Comparison of ENCODE assay signal across 11 cellular contexts in the genomic region with DNA sequence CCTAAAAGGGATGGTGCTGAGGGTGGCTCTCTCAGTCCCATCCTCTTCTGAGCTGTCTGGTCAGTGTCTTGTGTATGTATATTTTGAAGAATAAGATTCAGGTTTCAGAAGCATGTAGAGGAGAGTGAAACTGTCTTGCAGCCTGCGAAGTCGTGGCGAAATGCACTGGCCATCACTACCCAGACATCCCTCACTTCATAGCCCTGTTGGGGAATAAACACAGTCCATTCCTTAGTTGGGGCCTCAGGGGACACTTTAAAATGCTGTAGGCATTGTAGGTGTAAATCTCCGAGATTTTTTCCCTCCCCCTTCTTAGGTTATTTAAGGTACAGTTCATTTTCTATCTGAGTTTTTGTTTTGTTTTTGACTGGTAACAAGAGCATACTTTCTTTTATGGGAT.
DNase-seq lines count a peak whose midpoint lies in the region; ATAC-seq, FAIRE-seq and TF ChIP-seq lines count a peak whose summit lies in the region.
"Had no signal": no experiment of that assay in that cellular context is flagged by ENCODE, and none has a peak within 500 bp of the region (broad histone marks: within the 10 kb centered on the region; RNA-seq: fewer than 3 reads in every experiment).

No MANE protein-coding gene starts in this region.

- peaks cover 45% of the 10 kb centered on the region for H3K36me3 ChIP-seq in left ventricle myocardium inferior
- H3K36me3 ChIP-seq in astrocyte (ENCODE audit: insufficient read depth, low read length), result peaks cover 55% of the 10 kb centered on the region
- H3K36me3 ChIP-seq in muscle layer of duodenum (ENCODE audit: control insufficient read depth in 1 of 2, insufficient read depth in 2 of 2, low read length in 2 of 2), result peaks cover 47 to 63% of the 10 kb centered on the region in 2 donors
- peaks cover 0 to 43% of the 10 kb centered on the region in 2 donors for H3K36me3 ChIP-seq in vagina
- H3K36me3 ChIP-seq: SJCRH30 had no signal

- H4K20me1 ChIP-seq in astrocyte (ENCODE audit: insufficient read depth, low read length), result peaks cover 33% of the 10 kb centered on the region

- peak overlapping the region; percentile 52 for H3K4me3 Mint-ChIP-seq in astrocyte (ENCODE audit: unreplicated experiment)

- no peak overlapping the region for H2AFZ ChIP-seq in astrocyte (ENCODE audit: low read depth, low read length)

- H3K4me3 ChIP-seq in left ventricle myocardium inferior (no peak overlapping the region), astrocyte (ENCODE audit: insufficient read depth, low read depth, low read length) (no peak overlapping the region), muscle layer of duodenum (ENCODE audit: low read depth in 1 of 2, low read length in 2 of 2) (no peak overlapping the region), vagina (no peak overlapping the region)
- H3K4me3 ChIP-seq: SJCRH30 had no signal

- DNase-seq in left ventricle myocardium inferior (no peak), cardiac septum (ENCODE audit: low spot score) (no peak), astrocyte (ENCODE audit: low read depth) (no peak), vagina (ENCODE audit: extremely low spot score in 2 of 2) (no peak), cerebellar cortex (ENCODE audit: low spot score) (no peak), DMS79 (lab: John Stamatoyannopoulos, UW) (no peak)
- DNase-seq: SJCRH30 had no signal

- peaks cover 40% of the 10 kb centered on the region for H3K36me3 Mint-ChIP-seq in astrocyte (ENCODE audit: low read depth, unreplicated experiment)

- H3K4me1 Mint-ChIP-seq in astrocyte (ENCODE audit: low read depth, unreplicated experiment), result peaks cover 16% of the 10 kb centered on the region

- intact Hi-C loops in left ventricle myocardium inferior (cut with micrococcal nuclease) (no loop called here), cardiac septum (cut with DNase I) (loop anchor here (5.0 kb wide), 1 partner anchor 35 kb away; no protein-coding TSS in a partner anchor), vagina (cut with DNase I) (no loop called here)

- TF ChIP-seq POLR2A in vagina (IDR thresholded peaks at IDR 0.05), result no peak

- H3K9me3 ChIP-seq in left ventricle myocardium inferior (replicated peaks) (no peaks in the 10 kb centered on the region), astrocyte (ENCODE audit: insufficient read depth, low read depth, low read length) (no peaks in the 10 kb centered on the region), muscle layer of duodenum (ENCODE audit: control insufficient read depth in 1 of 2, low read length in 2 of 2) (no peaks in the 10 kb centered on the region), vagina (no peaks in the 10 kb centered on the region)
- H3K9me3 ChIP-seq: SJCRH30 had no signal

- no peak overlapping the region for H3K9ac ChIP-seq in astrocyte (ENCODE audit: low read length)

- no peaks in the 10 kb centered on the region for H3K27me3 Mint-ChIP-seq in astrocyte (ENCODE audit: low read depth, unreplicated experiment)

- H3K27ac Mint-ChIP-seq in astrocyte (ENCODE audit: unreplicated experiment), result peak overlapping the region; percentile 77

- TF ChIP-seq CTCF in left ventricle myocardium inferior (IDR thresholded peaks at IDR 0.05; ENCODE audit: borderline replicate concordance), result no peak
- no peak for TF ChIP-seq CTCF in astrocyte (IDR thresholded peaks at IDR 0.05; ENCODE audit: insufficient read depth, low read depth, low read length)
- no peak for TF ChIP-seq CTCF in vagina (IDR thresholded peaks at IDR 0.05)

- H3K27ac ChIP-seq in left ventricle myocardium inferior (replicated peaks) (peak overlapping the region; percentile 38), astrocyte (ENCODE audit: low read depth, low read length) (no peak overlapping the region), muscle layer of duodenum (ENCODE audit: low read length) (peak overlapping the region; percentile 72), vagina (peak overlapping the region; percentile 22)
- H3K27ac ChIP-seq: SJCRH30 had no signal

- H3K79me2 ChIP-seq in astrocyte (ENCODE audit: insufficient read depth, low read length), result peaks cover 21% of the 10 kb centered on the region

- no peaks in the 10 kb centered on the region for H3K27me3 ChIP-seq in left ventricle myocardium inferior (ENCODE audit: low read depth)
- H3K27me3 ChIP-seq in astrocyte (ENCODE audit: insufficient read depth, low read length), result no peaks in the 10 kb centered on the region
- H3K27me3 ChIP-seq in muscle layer of duodenum (ENCODE audit: low read depth, low read length), result no peaks in the 10 kb centered on the region
- H3K27me3 ChIP-seq in vagina, result no peaks in the 10 kb centered on the region
- H3K27me3 ChIP-seq: SJCRH30 had no signal

- peaks cover 57% of the 10 kb centered on the region for H3K4me1 ChIP-seq in left ventricle myocardium inferior
- peaks cover 11% of the 10 kb centered on the region for H3K4me1 ChIP-seq in astrocyte (ENCODE audit: insufficient read depth, low read length)
- H3K4me1 ChIP-seq in muscle layer of duodenum (ENCODE audit: control insufficient read depth in 1 of 2, insufficient read depth in 2 of 2, low read length in 2 of 2), result peaks cover 11 to 27% of the 10 kb centered on the region in 2 donors
- H3K4me1 ChIP-seq in vagina, result peaks cover 33% of the 10 kb centered on the region
- H3K4me1 ChIP-seq: SJCRH30 had no signal

- H3K9me3 Mint-ChIP-seq in astrocyte (ENCODE audit: unreplicated experiment), result no peaks in the 10 kb centered on the region

- FAIRE-seq in astrocyte (lab: Jason Lieb, UNC), result no peak
- FAIRE-seq: HTR-8/SVneo had no signal

- H3K4me2 ChIP-seq in astrocyte (ENCODE audit: low read length), result no peak overlapping the region

- ATAC-seq in HG02588 (IDR thresholded peaks at IDR 0.05; ENCODE audit: unreplicated experiment), result no peak
- ATAC-seq: HCT116 had no signal
